ENCODE assay signal across 27 cellular contexts in the genomic region with DNA sequence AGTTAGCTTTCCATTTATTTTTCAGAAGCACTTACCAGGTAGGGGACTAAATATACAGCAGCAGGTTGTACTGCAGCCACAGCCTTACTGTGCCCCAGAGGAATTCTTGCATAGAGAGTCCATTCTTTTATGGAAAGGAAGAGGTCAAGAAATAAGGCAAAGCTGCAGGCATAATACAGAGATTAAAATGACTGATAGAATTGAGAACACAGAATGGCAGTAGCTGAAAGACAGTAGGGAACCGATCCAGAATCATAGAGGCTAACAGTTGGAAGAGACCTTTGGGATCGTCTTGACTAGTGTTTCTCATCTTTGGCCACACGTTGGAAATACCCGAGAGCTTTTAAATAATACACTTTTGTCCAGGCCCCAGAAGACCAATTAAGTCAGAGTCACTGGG.
"Had no signal": no experiment of that assay in that cellular context is flagged by ENCODE, and none has a peak within 500 bp of the region (broad histone marks: within the 10 kb centered on the region; RNA-seq: fewer than 3 reads in every experiment).

No MANE protein-coding gene starts in this region.

- H3K27me3 ChIP-seq: ascending aorta, cardiac muscle cell had no signal

- H3K27ac ChIP-seq: ascending aorta, cardiac muscle cell, RWPE1, SK-N-MC, WERI-Rb-1 had no signal

- ATAC-seq: PC-3, Right ventricle myocardium inferior had no signal

- H3K4me1 ChIP-seq: ascending aorta had no signal

- DNase-seq: activated CD4-positive, alpha-beta memory T cell treated with anti-CD3 and anti-CD28 coated beads, Interleukin-2, amount 10 ng/mL, durations not matched to agents 7 days and 5 days; activated CD4-positive, alpha-beta T cell treated with anti-CD3 and anti-CD28 coated beads for 1 hour; activated CD4-positive, alpha-beta T cell treated with anti-CD3 and anti-CD28 coated beads for 48 hours; activated CD4-positive, CD25-positive, alpha-beta regulatory T cell; activated gamma-delta T cell; activated naive CD4-positive, alpha-beta T cell treated with Interleukin-2 at 50 U/mL for 16 hours; activated naive CD8-positive, alpha-beta T cell treated with anti-CD3 and anti-CD28 coated beads, Interleukin-2, amount 10 ng/mL, durations not matched to agents 7 days and 5 days; activated T-cell treated with anti-CD3 and anti-CD28 coated beads, Interleukin-2, amount 50 U/mL, for 1 hour; amygdala; NCI-H146; NCI-H2081; NCI-H2171 treated with DMSO at 0.1 percent for 48 hours; NCI-H2227 treated with DMSO at 0.1 percent for 48 hours; NCI-H446 treated with DMSO at 0.1 percent for 48 hours; NCI-H524; NCI-H748 treated with DMSO at 0.1 percent for 48 hours; NK-92 treated with Interleukin-12 subunit alpha and Interleukin-12 subunit beta, amount 100 ng/mL, for 24 hours; PC-3; SIG-M5; T1000; WERI-Rb-1 had no signal

- H3K36me3 ChIP-seq: ascending aorta, cardiac muscle cell, WERI-Rb-1 had no signal

- H3K9me3 ChIP-seq: ascending aorta had no signal

- H3K4me3 ChIP-seq: ascending aorta, cardiac muscle cell, K562, SK-N-MC had no signal
